20 cellular contexts compared by ENCODE assay signal in genomic region chr11:801097-801780, GRCh38. TPM values are rescaled to one million over a fixed set of nuclear protein-coding genes. Genes with fewer than 3 reads are reported as not detected.
"Had no signal": no experiment of that assay in that cellular context is flagged by ENCODE, and none has a peak within 500 bp of the region (broad histone marks: within the 10 kb centered on the region; RNA-seq: fewer than 3 reads in every experiment).

No MANE protein-coding gene starts in this region.

- H3K4me3 Mint-ChIP-seq: activated naive CD4-positive, alpha-beta T cell treated with anti-CD3 and anti-CD28 coated beads, Interleukin-2, amount 50 U/mL, for 24 hours; activated T-helper 17 cell treated with anti-CD3 and anti-CD28 coated beads, Interleukin-2, amount 50 U/mL, for 72 hours; brain; central memory CD8-positive, alpha-beta T cell; stimulated activated effector memory CD8-positive, alpha-beta T cell treated with anti-CD3 and anti-CD28 coated beads, Interleukin-12 subunit alpha, Interleukin-12 subunit beta, amount 100 ng/mL, for 72 hours; T-cell; WTC11 had no signal

- H3K36me3 Mint-ChIP-seq: activated naive CD4-positive, alpha-beta T cell treated with anti-CD3 and anti-CD28 coated beads, Interleukin-2, amount 50 U/mL, for 24 hours; brain; T-cell; WTC11 had no signal

- DNase-seq: activated CD4-positive, alpha-beta T cell treated with anti-CD3 and anti-CD28 coated beads for 48 hours; activated CD8-positive, alpha-beta memory T cell treated with anti-CD3 and anti-CD28 coated beads for 24 hours; amygdala; cortex of kidney; effector CD8-positive, alpha-beta T cell; mammary epithelial cell; naive thymus-derived CD4-positive, alpha-beta T cell; nucleus accumbens; T-cell; tibial artery had no signal

- H3K27me3 Mint-ChIP-seq: activated naive CD4-positive, alpha-beta T cell treated with anti-CD3 and anti-CD28 coated beads, Interleukin-2, amount 50 U/mL, for 24 hours; activated T-helper 17 cell treated with anti-CD3 and anti-CD28 coated beads, Interleukin-2, amount 50 U/mL, for 72 hours; brain; central memory CD8-positive, alpha-beta T cell; naive thymus-derived CD4-positive, alpha-beta T cell; progenitor cell of endocrine pancreas; T-cell had no signal

- H3K9me3 Mint-ChIP-seq: activated naive CD4-positive, alpha-beta T cell treated with anti-CD3 and anti-CD28 coated beads, Interleukin-2, amount 50 U/mL, for 24 hours; activated T-helper 17 cell treated with anti-CD3 and anti-CD28 coated beads, Interleukin-2, amount 50 U/mL, for 72 hours; brain; central memory CD8-positive, alpha-beta T cell; naive thymus-derived CD4-positive, alpha-beta T cell; stimulated activated effector memory CD8-positive, alpha-beta T cell treated with anti-CD3 and anti-CD28 coated beads, Interleukin-12 subunit alpha, Interleukin-12 subunit beta, amount 100 ng/mL, for 72 hours; T-cell; WTC11 had no signal

- H3K27ac Mint-ChIP-seq: activated naive CD4-positive, alpha-beta T cell treated with anti-CD3 and anti-CD28 coated beads, Interleukin-2, amount 50 U/mL, for 24 hours; activated T-helper 17 cell treated with anti-CD3 and anti-CD28 coated beads, Interleukin-2, amount 50 U/mL, for 72 hours; brain; progenitor cell of endocrine pancreas; stimulated activated effector memory CD8-positive, alpha-beta T cell treated with anti-CD3 and anti-CD28 coated beads, Interleukin-12 subunit alpha, Interleukin-12 subunit beta, amount 100 ng/mL, for 72 hours; T-cell; WTC11 had no signal

- ATAC-seq: activated T-helper 17 cell treated with anti-CD3 and anti-CD28 coated beads, Interleukin-2, amount 50 U/mL, for 72 hours; heart right ventricle; naive thymus-derived CD4-positive, alpha-beta T cell; right cardiac atrium; stimulated activated effector memory CD8-positive, alpha-beta T cell treated with anti-CD3 and anti-CD28 coated beads, Interleukin-12 subunit alpha, Interleukin-12 subunit beta, amount 100 ng/mL, for 72 hours; T-cell; WTC11 had no signal

RNA-seq across cellular contexts. Expression of gene CEND1, which starts 11.3 kb away (rescaled TPM):
- total RNA-seq: mammary epithelial cell, mononuclear cell, progenitor cell of endocrine pancreas had no signal
